ENCODE assay signal across 8 cellular contexts in the genomic region with DNA sequence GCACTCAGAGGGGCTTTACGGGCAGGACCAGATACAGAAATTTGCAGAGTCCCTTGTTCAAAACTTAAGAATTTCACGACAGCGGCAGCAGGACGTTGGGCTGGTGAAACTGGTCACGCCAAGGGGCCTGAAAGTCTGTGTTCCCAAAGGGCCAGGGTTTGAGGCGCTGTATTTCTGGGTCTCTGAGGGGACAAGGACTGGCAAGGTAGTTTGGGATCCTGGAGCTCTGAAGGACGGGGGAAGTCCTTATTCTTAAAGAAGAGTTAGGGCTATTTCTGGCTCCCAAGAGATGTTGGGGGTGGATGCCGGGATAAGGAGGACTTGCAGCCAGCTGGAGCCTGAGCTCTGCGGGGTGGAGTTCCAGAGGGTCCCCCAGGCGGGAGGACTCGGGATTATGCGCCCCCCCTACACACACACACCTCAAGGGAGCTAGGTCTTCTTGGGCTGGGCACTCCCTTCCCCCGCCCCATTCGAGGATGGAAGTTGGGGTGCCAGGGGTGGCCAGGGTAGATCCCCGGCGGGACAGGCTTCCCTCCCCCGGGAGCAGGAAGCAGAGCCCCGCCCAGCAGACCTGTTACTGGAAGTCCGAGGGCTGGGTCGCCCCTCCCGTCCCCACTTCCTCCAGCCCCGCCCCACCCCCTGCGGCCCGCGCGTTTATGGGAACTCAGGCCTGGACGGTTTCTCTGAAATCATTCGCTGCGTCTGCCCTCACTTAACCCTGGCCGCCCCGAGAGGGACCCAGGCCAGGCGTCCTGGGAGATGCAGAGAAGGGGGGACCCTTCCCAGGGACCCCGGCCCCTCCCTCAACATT. TPM values are rescaled to one million over a fixed set of nuclear protein-coding genes. Genes with fewer than 3 reads are reported as not detected.
DNase-seq lines count a peak whose midpoint lies in the region; ATAC-seq and TF ChIP-seq lines count a peak whose summit lies in the region.

No MANE protein-coding gene starts in this region.

- CTCF ChIA-PET in WTC11 (lab: Charles Lee) = interaction anchor here (0.8 to 5.3 kb wide), 9 partner anchors 12 to 92 kb away, joined by 3 to 54 read pairs (median 4); partner anchors contain the start of gene NECTIN2

- ATAC-seq in GM18868 (IDR thresholded peaks at IDR 0.05; ENCODE audit: unreplicated experiment) (peak; percentile 30), WTC11 (peak; percentile 13)

- H3K4me1 Mint-ChIP-seq in WTC11 = peaks cover 32% of the 10 kb centered on the region

- DNase-seq in A172 (ENCODE audit: low spot score) (peak; percentile 89), LoVo (ENCODE audit: low spot score) (peak; percentile 62), WTC11 (ENCODE audit: low spot score) (peak; percentile 79), kidney tubule cell (ENCODE audit: low spot score) (peak; percentile 76), NCI-H446 (lab: John Stamatoyannopoulos, UW) (no peak)
- peak; percentile 40 for DNase-seq in central memory CD4-positive, alpha-beta T cell
- DNase-seq in stimulated activated CD4-positive, alpha-beta T cell treated with anti-CD3 and anti-CD28 coated beads, Interleukin-2, amount 100 ng/mL, for 4 hours (ENCODE audit: low read depth) = peak; percentile 70

- no peak overlapping the region for H3K27ac Mint-ChIP-seq in WTC11

- no peaks in the 10 kb centered on the region for H3K36me3 Mint-ChIP-seq in WTC11

- H3K4me3 Mint-ChIP-seq in WTC11 = peak overlapping the region; percentile 71

- peaks cover 86% of the 10 kb centered on the region for H3K27me3 Mint-ChIP-seq in WTC11 (ENCODE audit: low read depth)

- H3K9me3 Mint-ChIP-seq in WTC11 = no peaks in the 10 kb centered on the region

- POLR2A ChIA-PET in WTC11 (lab: Charles Lee) = interaction anchor here (0.8 to 2.1 kb wide), 3 partner anchors 13 to 321 kb away, joined by 3 to 4 read pairs (median 3); no protein-coding TSS in a partner anchor

- TF ChIP-seq CTCF in WTC11 (IDR thresholded peaks at IDR 0.05) = no peak

TF ChIP-seq in WTC11, 78 proteins besides CTCF, POLR2A, EP300 and RAD21:
- TF ChIP-seq NR1H2 (CRISPR knock-in tag; IDR thresholded peaks at IDR 0.05) (no peak), SP1 (CRISPR knock-in tag; conservative IDR thresholded peaks at IDR 0.05) (0 out of 2 replicates have a peak, but pooled peaks have one; percentile 18), NR3C1 (CRISPR knock-in tag; conservative IDR thresholded peaks at IDR 0.05; ENCODE audit: low read depth) (no peak), NFE2L1 (CRISPR knock-in tag; IDR thresholded peaks at IDR 0.05) (no peak), FOXK1 (CRISPR knock-in tag; IDR thresholded peaks at IDR 0.05) (0 out of 2 replicates have a peak, but pooled peaks have one; percentile 22), ETV6 (CRISPR knock-in tag; IDR thresholded peaks at IDR 0.05) (0 out of 2 replicates have a peak, but pooled peaks have one; percentile 44)

RNA-seq across cellular contexts. Expression of gene BCL3, which starts 5.6 kb away (rescaled TPM):
- total RNA-seq in A172 (2014; rRNA removed; shearing (Covaris generic)) = 4.4 and 7.0 TPM in 2 replicates
- 4.6 to 7.8 TPM (median 5.6 TPM) in 3 replicates for total RNA-seq in WTC11 (2021)

RNA-seq across cellular contexts. Expression of gene CBLC, which starts 23.6 kb away (rescaled TPM):
- not detected in 2 replicates for total RNA-seq in A172 (2014; rRNA removed; shearing (Covaris generic))
- 20.5 to 29.5 TPM (median 27.8 TPM) in 3 replicates for total RNA-seq in WTC11 (2021)

RNA-seq across cellular contexts. Expression of gene BCAM, which starts 54.8 kb away (rescaled TPM):
- total RNA-seq in A172 (2014; rRNA removed; shearing (Covaris generic)) = 8.2 and 11.2 TPM in 2 replicates
- 73.1 to 89.5 TPM (median 80.0 TPM) in 3 replicates for total RNA-seq in WTC11 (2021)

RNA-seq across cellular contexts. Expression of gene CEACAM16, which starts 55.2 kb away (rescaled TPM):
- not detected in 2 replicates for total RNA-seq in A172 (2014; rRNA removed; shearing (Covaris generic))
- total RNA-seq in WTC11 (2021) = not detected in 3 replicates

Comparison
In these comparisons a context has a peak if more than half of its experiments do, and no peak if none do; other contexts are left out.
1. DNase-seq: peak in A172 (single experiment), LoVo (single experiment), WTC11 (single experiment), central memory CD4-positive, alpha-beta T cell (single experiment), kidney tubule cell (single experiment) and stimulated activated CD4-positive, alpha-beta T cell treated with anti-CD3 and anti-CD28 coated beads, Interleukin-2, amount 100 ng/mL, for 4 hours (single experiment); none in NCI-H446 (0 of 2).
2. RNA of gene CBLC, which starts 23.6 kb away (total RNA-seq): 20.5 to 29.5 TPM in WTC11; not detected in A172; every median in the first group is over 10 times any median in the second.